20 cellular contexts compared by ENCODE assay signal in the genomic region with DNA sequence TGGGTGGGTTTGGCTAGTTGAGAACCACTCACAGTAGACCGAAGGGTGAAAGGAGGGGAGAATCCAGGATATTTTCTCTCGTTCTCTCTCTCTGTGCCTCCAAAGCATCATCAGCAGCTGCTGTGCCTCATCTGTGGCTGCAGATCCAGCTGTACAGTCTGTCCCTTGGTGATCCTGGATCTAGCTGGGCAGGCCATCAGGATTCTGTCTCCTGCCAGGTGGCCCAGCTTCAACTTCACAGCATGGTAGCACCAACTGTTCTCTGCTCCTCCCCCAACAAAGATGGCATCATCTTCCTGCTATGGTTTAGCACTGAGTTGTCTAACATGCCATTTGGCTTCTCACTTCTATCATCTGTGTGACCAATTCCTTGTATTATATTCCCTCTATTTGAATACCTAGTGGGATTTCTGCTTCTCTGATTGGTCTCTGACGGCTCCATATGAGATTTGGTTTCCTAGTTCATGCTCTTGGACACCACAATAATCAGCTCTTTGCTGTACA. TPM values are rescaled to one million over a fixed set of nuclear protein-coding genes. Genes with fewer than 3 reads are reported as not detected.
DNase-seq lines count a peak whose midpoint lies in the region; ATAC-seq and TF ChIP-seq lines count a peak whose summit lies in the region.
"Had no signal": no experiment of that assay in that cellular context is flagged by ENCODE, and none has a peak within 500 bp of the region (broad histone marks: within the 10 kb centered on the region; RNA-seq: fewer than 3 reads in every experiment).

No MANE protein-coding gene starts in this region.

- in situ Hi-C loops in G401 (cut with HindIII; ENCODE audit: low sequenced_read_pairs): no loop called here

- ATAC-seq in psoas muscle (peak; percentile 84 to 92 (median 86)), HG02938 (IDR thresholded peaks at IDR 0.05; ENCODE audit: unreplicated experiment) (no peak)

- H3K4me3 ChIP-seq in psoas muscle: no peak overlapping the region

- H3K36me3 ChIP-seq in psoas muscle (ENCODE audit: insufficient read depth in 1 of 2, low read depth in 1 of 2): no peaks in the 10 kb centered on the region

- peak overlapping the region; percentile 66 for H3K27ac ChIP-seq in psoas muscle
- H3K27ac ChIP-seq: HL-60 had no signal

- 19 to 37% (median 28%) methylated on average over 3 of the region's 3 CpGs for WGBS in psoas muscle, 3 donors

- intact Hi-C loops in psoas muscle (cut with DNase I): no loop called here

- H3K27me3 ChIP-seq in psoas muscle (ENCODE audit: insufficient read depth in 3 of 3, low read length in 2 of 3): no peaks in the 10 kb centered on the region

- DNase-seq in DMS 273 treated with DMSO at 0.1 percent for 48 hours (lab: John Stamatoyannopoulos, UW): peak; percentile 94
- peak; percentile 73 for DNase-seq in NCI-H1694 (lab: John Stamatoyannopoulos, UW)
- peak; percentile 60 for DNase-seq in NCI-H69 (lab: John Stamatoyannopoulos, UW)
- peak; percentile 39 to 56 for DNase-seq in psoas muscle
- no peak for DNase-seq in islet precursor cell
- DNase-seq in G401 (ENCODE audit: low spot score): no peak
- DNase-seq: ACHN; DND-41; HFFc6; IMR-90; NCI-H1048; NCI-H1436; NCI-H2081 treated with DMSO at 0.1 percent for 48 hours; NCI-H526; NK-92 treated with Interleukin-12 subunit alpha and Interleukin-12 subunit beta, amount 100 ng/mL, for 24 hours; OCI-M1; Right ventricle myocardium superior; SK-N-SH had no signal

- H3K4me1 ChIP-seq in psoas muscle: peaks cover 3% of the 10 kb centered on the region

- no peak for TF ChIP-seq CTCF in psoas muscle (IDR thresholded peaks at IDR 0.05)

- H3K9me3 ChIP-seq in psoas muscle: peaks cover 6% of the 10 kb centered on the region
- H3K9me3 ChIP-seq: SK-N-SH had no signal

RNA-seq across cellular contexts. Expression of a gene that starts 28.6 kb away (rescaled TPM):
- 10 to 100 TPM; 21.3 to 36.1 (median 23.4) TPM for total RNA-seq in psoas muscle
- polyA plus RNA-seq in psoas muscle: 10 to 100 TPM in 2 of 3 donors, 1 to 10 TPM in 1; 7.8 to 23.7 (median 12.5) TPM
- total RNA-seq in G401 (2014; rRNA removed; shearing (Covaris generic)): 16.9 and 23.7 TPM in 2 replicates

Comparison
In these comparisons a context has a peak if more than half of its experiments do, and no peak if none do; other contexts are left out.
1. DNase-seq: peak in DMS 273 treated with DMSO at 0.1 percent for 48 hours (single experiment), NCI-H1694 (single experiment), NCI-H69 (single experiment) and psoas muscle (2 of 2); none in islet precursor cell (single experiment) and G401 (single experiment).